ENCODE assay signal across 15 cellular contexts in the genomic region with DNA sequence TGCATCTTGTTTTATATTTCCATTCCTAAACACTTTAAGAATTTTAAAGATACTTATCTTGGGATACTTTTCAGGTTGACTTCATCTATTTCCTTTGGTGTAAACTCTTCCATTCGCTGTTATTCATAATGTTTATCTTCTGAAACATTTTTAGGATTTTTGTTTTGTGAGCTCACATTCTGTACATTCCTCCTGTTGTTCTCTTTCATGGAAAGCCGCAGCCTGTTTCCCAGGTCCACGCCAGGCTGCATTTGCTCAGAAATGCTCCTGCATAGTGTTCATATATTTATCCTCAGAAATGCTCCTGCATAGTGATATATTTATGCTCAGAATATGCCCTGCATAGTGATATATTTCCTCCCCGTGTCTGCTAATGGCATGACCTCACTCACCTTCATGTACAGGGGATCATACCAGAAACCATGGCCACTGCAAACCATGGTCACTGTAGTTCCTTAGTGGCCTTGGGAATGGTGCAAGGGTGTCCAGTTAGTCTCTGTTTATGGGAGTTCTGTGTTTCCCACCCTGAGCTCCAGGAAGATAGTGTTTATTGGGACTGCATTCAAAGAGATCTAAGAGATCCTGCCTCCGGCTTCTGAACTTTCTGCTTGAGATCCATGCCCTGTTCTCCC.
DNase-seq lines count a peak whose midpoint lies in the region; ATAC-seq and TF ChIP-seq lines count a peak whose summit lies in the region.
"Had no signal": no experiment of that assay in that cellular context is flagged by ENCODE, and none has a peak within 500 bp of the region (broad histone marks: within the 10 kb centered on the region; RNA-seq: fewer than 3 reads in every experiment).

No MANE protein-coding gene starts in this region.

- no peak overlapping the region for H3K23ac ChIP-seq in mesendoderm (ENCODE audit: low read length)

- no peaks in the 10 kb centered on the region for H3K27me3 ChIP-seq in mesendoderm (ENCODE audit: insufficient read depth, low read length, poor library complexity)
- no peaks in the 10 kb centered on the region for H3K27me3 ChIP-seq in WERI-Rb-1 (ENCODE audit: insufficient read depth, low read depth, severe bottlenecking)
- H3K27me3 ChIP-seq: tibial nerve had no signal

- ATAC-seq in natural killer cell treated with Interleukin-12 subunit alpha and Interleukin-12 subunit beta and Interleukin-15 and Interleukin-18, amount 100 ng/mL, for 72 hours = no peak
- no peak for ATAC-seq in stimulated activated naive B cell treated with anti-CD40 and anti-IgM and Interleukin-4, amounts not matched to agents 10 μg/mL and 1 μg/mL and 100 μg/mL, for 72 hours (replicated peaks)
- ATAC-seq: sciatic nerve had no signal

- no peak overlapping the region for H3K18ac ChIP-seq in mesendoderm (ENCODE audit: low read length)

- no CpG with 5 or more reads among the region's 5 CpGs for WGBS in mesendoderm (ENCODE audit: extremely low coverage, insufficient coverage, low lambda C conversion rate)

- H3K9me3 ChIP-seq in WERI-Rb-1 (ENCODE audit: severe bottlenecking) = no peaks in the 10 kb centered on the region
- H3K9me3 ChIP-seq: tibial nerve had no signal

- no peak overlapping the region for H4K8ac ChIP-seq in mesendoderm (ENCODE audit: low read depth, low read length)

- no peak for TF ChIP-seq CTCF in AG10803 (conservative IDR thresholded peaks at IDR 0.05; ENCODE audit: low read length)
- no peak for TF ChIP-seq CTCF in chondrocyte (IDR thresholded peaks at IDR 0.05)
- no peak for TF ChIP-seq CTCF in WERI-Rb-1 (IDR thresholded peaks at IDR 0.05; ENCODE audit: low read depth, low read length)

- peaks cover 12% of the 10 kb centered on the region for H3K9me3 Mint-ChIP-seq in chondrocyte (ENCODE audit: low read depth)
- no peaks in the 10 kb centered on the region for H3K9me3 Mint-ChIP-seq in natural killer cell treated with Interleukin-12 subunit alpha and Interleukin-12 subunit beta and Interleukin-15 and Interleukin-18, amount 100 ng/mL, for 72 hours
- H3K9me3 Mint-ChIP-seq in stimulated activated naive B cell treated with anti-CD40 and anti-IgM and Interleukin-4, amounts not matched to agents 10 μg/mL and 1 μg/mL and 100 μg/mL, for 72 hours = peaks cover 0 to 1% of the 10 kb centered on the region in 2 donors
- H3K9me3 Mint-ChIP-seq: T-helper 1 cell treated with Interleukin-12 subunit alpha and Interleukin-12 subunit beta and Interleukin-4 antibody, amounts not matched to agents 30 μg/mL and 1 μg/mL, for 36 hours had no signal

- H3K9ac ChIP-seq in mesendoderm (ENCODE audit: low read length) = no peak overlapping the region

- no peaks in the 10 kb centered on the region for H3K36me3 ChIP-seq in mesendoderm (ENCODE audit: control insufficient read depth, insufficient read depth, low read length)
- no peaks in the 10 kb centered on the region for H3K36me3 ChIP-seq in WERI-Rb-1
- H3K36me3 ChIP-seq: tibial nerve had no signal

- H3K27ac Mint-ChIP-seq in chondrocyte (ENCODE audit: unreplicated experiment) = peak overlapping the region; percentile 86
- H3K27ac Mint-ChIP-seq in natural killer cell treated with Interleukin-12 subunit alpha and Interleukin-12 subunit beta and Interleukin-15 and Interleukin-18, amount 100 ng/mL, for 72 hours = no peak overlapping the region
- no peak overlapping the region for H3K27ac Mint-ChIP-seq in stimulated activated naive B cell treated with anti-CD40 and anti-IgM and Interleukin-4, amounts not matched to agents 10 μg/mL and 1 μg/mL and 100 μg/mL, for 72 hours
- H3K27ac Mint-ChIP-seq: activated CD4-positive, alpha-beta memory T cell treated with anti-CD3 and anti-CD28 coated beads for 36 hours; CD4-positive, CD25-positive, alpha-beta regulatory T cell; T-helper 1 cell treated with Interleukin-12 subunit alpha and Interleukin-12 subunit beta and Interleukin-4 antibody, amounts not matched to agents 30 μg/mL and 1 μg/mL, for 36 hours had no signal

- H3K4me1 ChIP-seq in mesendoderm (ENCODE audit: control insufficient read depth, low read depth, low read length) = peaks cover 4% of the 10 kb centered on the region
- H3K4me1 ChIP-seq: tibial nerve had no signal

- H3K36me3 Mint-ChIP-seq in chondrocyte (ENCODE audit: low read depth) = peaks cover 5% of the 10 kb centered on the region
- H3K36me3 Mint-ChIP-seq in natural killer cell treated with Interleukin-12 subunit alpha and Interleukin-12 subunit beta and Interleukin-15 and Interleukin-18, amount 100 ng/mL, for 72 hours = no peaks in the 10 kb centered on the region
- no peaks in the 10 kb centered on the region for H3K36me3 Mint-ChIP-seq in stimulated activated naive B cell treated with anti-CD40 and anti-IgM and Interleukin-4, amounts not matched to agents 10 μg/mL and 1 μg/mL and 100 μg/mL, for 72 hours
- H3K36me3 Mint-ChIP-seq: activated CD4-positive, alpha-beta memory T cell treated with anti-CD3 and anti-CD28 coated beads for 36 hours; CD4-positive, CD25-positive, alpha-beta regulatory T cell had no signal

- H3K27me3 Mint-ChIP-seq in chondrocyte (ENCODE audit: low read depth) = no peaks in the 10 kb centered on the region
- H3K27me3 Mint-ChIP-seq in natural killer cell treated with Interleukin-12 subunit alpha and Interleukin-12 subunit beta and Interleukin-15 and Interleukin-18, amount 100 ng/mL, for 72 hours = no peaks in the 10 kb centered on the region
- H3K27me3 Mint-ChIP-seq in stimulated activated naive B cell treated with anti-CD40 and anti-IgM and Interleukin-4, amounts not matched to agents 10 μg/mL and 1 μg/mL and 100 μg/mL, for 72 hours = no peaks in the 10 kb centered on the region
- H3K27me3 Mint-ChIP-seq: CD4-positive, CD25-positive, alpha-beta regulatory T cell had no signal

- no peak overlapping the region for H2BK15ac ChIP-seq in mesendoderm (replicated peaks; ENCODE audit: low read depth)

- H2AK5ac ChIP-seq in mesendoderm (ENCODE audit: low read length) = no peak overlapping the region

- no peaks in the 10 kb centered on the region for H3K79me1 ChIP-seq in mesendoderm (ENCODE audit: low read length)

- H3K4me1 Mint-ChIP-seq in chondrocyte (ENCODE audit: low read depth) = peaks cover 28% of the 10 kb centered on the region
- no peaks in the 10 kb centered on the region for H3K4me1 Mint-ChIP-seq in natural killer cell treated with Interleukin-12 subunit alpha and Interleukin-12 subunit beta and Interleukin-15 and Interleukin-18, amount 100 ng/mL, for 72 hours (ENCODE audit: low read depth in 2 of 2)
- H3K4me1 Mint-ChIP-seq in stimulated activated naive B cell treated with anti-CD40 and anti-IgM and Interleukin-4, amounts not matched to agents 10 μg/mL and 1 μg/mL and 100 μg/mL, for 72 hours = no peaks in the 10 kb centered on the region
- H3K4me1 Mint-ChIP-seq: CD4-positive, CD25-positive, alpha-beta regulatory T cell had no signal

- no peak overlapping the region for H3K4me2 ChIP-seq in mesendoderm (ENCODE audit: low read length)

- peak overlapping the region; percentile 46 for H2BK5ac ChIP-seq in mesendoderm (ENCODE audit: low read length)

- H3K27ac ChIP-seq in mesendoderm (ENCODE audit: low read depth, low read length) (no peak overlapping the region), WERI-Rb-1 (no peak overlapping the region)
- H3K27ac ChIP-seq: HL-60, tibial nerve had no signal

- no peak overlapping the region for H2BK120ac ChIP-seq in mesendoderm (ENCODE audit: low read depth, low read length)

- no peak overlapping the region for H3K4me3 Mint-ChIP-seq in chondrocyte (ENCODE audit: unreplicated experiment)
- H3K4me3 Mint-ChIP-seq in natural killer cell treated with Interleukin-12 subunit alpha and Interleukin-12 subunit beta and Interleukin-15 and Interleukin-18, amount 100 ng/mL, for 72 hours = no peak overlapping the region
- no peak overlapping the region for H3K4me3 Mint-ChIP-seq in stimulated activated naive B cell treated with anti-CD40 and anti-IgM and Interleukin-4, amounts not matched to agents 10 μg/mL and 1 μg/mL and 100 μg/mL, for 72 hours
- H3K4me3 Mint-ChIP-seq: activated CD4-positive, alpha-beta memory T cell treated with anti-CD3 and anti-CD28 coated beads for 36 hours; CD4-positive, CD25-positive, alpha-beta regulatory T cell; T-helper 1 cell treated with Interleukin-12 subunit alpha and Interleukin-12 subunit beta and Interleukin-4 antibody, amounts not matched to agents 30 μg/mL and 1 μg/mL, for 36 hours had no signal

- H3K79me2 ChIP-seq in mesendoderm (ENCODE audit: control insufficient read depth, insufficient read depth, low read length) = no peaks in the 10 kb centered on the region

- H3K4ac ChIP-seq in mesendoderm (ENCODE audit: low read depth, low read length) = no peak overlapping the region

- DNase-seq in AG10803 (ENCODE audit: low read depth) (peak; percentile 52), LHCN-M2 (ENCODE audit: low read depth) (peak; percentile 50), chondrocyte (ENCODE audit: low spot score) (no peak), mesendoderm (peak; percentile 76), NCI-H1694 treated with DMSO at 0.1 percent for 48 hours (lab: John Stamatoyannopoulos, UW) (no peak), WERI-Rb-1 (no peak)
- no peak for DNase-seq in natural killer cell treated with Interleukin-12 subunit alpha and Interleukin-12 subunit beta and Interleukin-15 and Interleukin-18, amount 100 ng/mL, for 72 hours (ENCODE audit: low spot score)
- DNase-seq in stimulated activated naive B cell treated with anti-CD40 and anti-IgM and Interleukin-4, amounts not matched to agents 10 μg/mL and 1 μg/mL and 100 μg/mL, for 72 hours = no peak
- DNase-seq: activated CD4-positive, alpha-beta memory T cell treated with anti-CD3 and anti-CD28 coated beads for 36 hours; CD4-positive, CD25-positive, alpha-beta regulatory T cell; NCI-H1048 had no signal

- H3K56ac ChIP-seq in mesendoderm (ENCODE audit: low read length) = peak overlapping the region; percentile 28

- no peak overlapping the region for H4K5ac ChIP-seq in mesendoderm (ENCODE audit: low read length)

- H3K4me3 ChIP-seq in AG10803 (ENCODE audit: low read length) (no peak overlapping the region), mesendoderm (ENCODE audit: low read length) (no peak overlapping the region), WERI-Rb-1 (ENCODE audit: low read depth, low read length) (no peak overlapping the region)
- H3K4me3 ChIP-seq: tibial nerve had no signal

Comparison
In these comparisons a context has a peak if more than half of its experiments do, and no peak if none do; other contexts are left out.
1. DNase-seq: peak in AG10803 (single experiment), LHCN-M2 (single experiment) and mesendoderm (single experiment); none in chondrocyte (single experiment), natural killer cell treated with Interleukin-12 subunit alpha and Interleukin-12 subunit beta and Interleukin-15 and Interleukin-18, amount 100 ng/mL, for 72 hours (single experiment), NCI-H1694 treated with DMSO at 0.1 percent for 48 hours (single experiment), stimulated activated naive B cell treated with anti-CD40 and anti-IgM and Interleukin-4, amounts not matched to agents 10 μg/mL and 1 μg/mL and 100 μg/mL, for 72 hours (single experiment) and WERI-Rb-1 (single experiment).